8 cellular contexts compared by ENCODE assay signal in the genomic region with DNA sequence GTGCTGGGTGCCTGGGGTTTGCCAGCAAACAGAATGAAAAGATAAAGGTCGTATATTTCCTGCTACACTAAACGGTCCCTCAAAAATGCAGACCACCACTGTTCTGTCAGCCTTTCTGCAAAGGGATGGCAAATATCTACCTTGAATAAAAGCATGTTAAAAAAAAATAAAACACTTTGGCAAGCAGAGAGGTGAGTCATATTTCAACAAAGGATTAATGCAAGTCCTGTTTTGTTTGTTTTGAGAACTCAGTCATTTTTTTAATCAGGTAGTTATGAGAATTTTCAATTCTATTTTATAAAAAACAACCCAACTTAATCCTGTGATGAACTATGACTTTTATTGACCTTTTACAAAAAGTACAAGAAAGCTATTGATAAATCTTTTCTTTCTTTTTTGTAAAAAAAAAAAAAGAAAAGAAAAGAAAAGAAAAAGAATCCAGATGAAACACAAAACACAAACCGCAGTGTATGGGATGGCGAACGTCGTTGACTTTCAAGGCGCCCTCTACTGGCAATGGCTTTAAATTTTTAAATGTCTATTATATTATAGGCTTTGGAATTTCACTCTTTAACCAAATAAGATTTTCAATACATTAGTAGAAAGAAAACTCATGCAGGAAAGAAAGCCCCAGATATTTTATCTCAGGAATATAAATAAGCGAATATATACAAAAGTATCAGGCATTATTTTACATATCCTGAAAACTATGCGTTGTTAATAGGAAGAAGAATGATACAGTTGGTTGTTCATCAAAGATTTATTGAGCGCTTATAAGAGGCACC.
DNase-seq lines count a peak whose midpoint lies in the region; ATAC-seq, FAIRE-seq and TF ChIP-seq lines count a peak whose summit lies in the region.

No MANE protein-coding gene starts in this region.

- peak; percentile 48 for TF ChIP-seq CTCF in AG09319 (IDR thresholded peaks at IDR 0.05; ENCODE audit: low read depth, low read length)
- TF ChIP-seq CTCF in OCI-LY1 (IDR thresholded peaks at IDR 0.05; ENCODE audit: low read length): peak; percentile 68
- peak; percentile 48 to 78 (median 62) for TF ChIP-seq CTCF in adrenal gland (IDR thresholded peaks at IDR 0.05)

- DNase-seq in AG09319 (ENCODE audit: extremely low read depth, low read depth): no peak
- no peak for DNase-seq in GM18507 (ENCODE audit: extremely low spot score, insufficient read length, low read depth)
- peak in 6 of 7 donors; percentile 51 to 66 (median 58) for DNase-seq in adrenal gland
- DNase-seq in iPS DF 6.9 (ENCODE audit: low read depth, low spot score): peak; percentile 7
- peak; percentile 27 for DNase-seq in stimulated activated CD4-positive, alpha-beta T cell treated with anti-CD3 and anti-CD28 coated beads, Interleukin-4, amount 100 ng/mL, for 1 hour
- no peak for DNase-seq in UCSD-AML1 (lab: John Stamatoyannopoulos, UW; ENCODE audit: unreplicated experiment)

- no peak overlapping the region for H2AFZ ChIP-seq in OCI-LY1 (ENCODE audit: low read length)

- H3K9me2 ChIP-seq in OCI-LY1 (ENCODE audit: low read depth, low read length): no peaks in the 10 kb centered on the region

- no peaks in the 10 kb centered on the region for H3K79me2 ChIP-seq in OCI-LY1 (ENCODE audit: insufficient read depth, low read length)

- H3K4me3 ChIP-seq in OCI-LY1 (ENCODE audit: low read depth, low read length, poor library complexity, severe bottlenecking): no peak overlapping the region
- H3K4me3 ChIP-seq in adrenal gland: peak overlapping the region in 1 of 4 donors; percentile 18
- H3K4me3 ChIP-seq in iPS DF 6.9 (ENCODE audit: low read length): no peak overlapping the region

- H3K9ac ChIP-seq in OCI-LY1 (ENCODE audit: low read length): no peak overlapping the region

- no peak overlapping the region for H3K27ac ChIP-seq in OCI-LY1 (ENCODE audit: low read depth, low read length, poor library complexity, severe bottlenecking)
- H3K27ac ChIP-seq in adrenal gland: peak overlapping the region in 3 of 5 donors; percentile 19 to 59 (median 45)
- no peak overlapping the region for H3K27ac ChIP-seq in iPS DF 6.9 (ENCODE audit: low read length)

- H3K4me1 ChIP-seq in OCI-LY1 (ENCODE audit: insufficient read depth, low read length, severe bottlenecking) (no peaks in the 10 kb centered on the region), adrenal gland (replicated peaks in 1 of 2) (peaks cover 0 to 15% of the 10 kb centered on the region in 2 donors), iPS DF 6.9 (ENCODE audit: control insufficient read depth, insufficient read depth, low read length) (peaks cover 2% of the 10 kb centered on the region; the same call in 1 of the 2 replicates)

- intact Hi-C loops in adrenal gland (cut with DNase I): no loop called here

- no peaks in the 10 kb centered on the region for H3F3A ChIP-seq in OCI-LY1 (ENCODE audit: insufficient read depth, low read length)

- H3K36me3 ChIP-seq in OCI-LY1 (ENCODE audit: insufficient read depth, low read length) (no peaks in the 10 kb centered on the region), adrenal gland (replicated peaks in 1 of 2) (no peaks in the 10 kb centered on the region), iPS DF 6.9 (ENCODE audit: control insufficient read depth, insufficient read depth, low read length) (no peaks in the 10 kb centered on the region)

- H3K9me3 ChIP-seq in OCI-LY1 (ENCODE audit: low read length) (no peaks in the 10 kb centered on the region), adrenal gland (replicated peaks in 1 of 3) (no peaks in the 10 kb centered on the region), iPS DF 6.9 (ENCODE audit: control insufficient read depth, insufficient read depth, low read length) (no peaks in the 10 kb centered on the region)

- peak; percentile 60 for FAIRE-seq in GM18507 (lab: Jason Lieb, UNC)

- no peaks in the 10 kb centered on the region for H4K20me1 ChIP-seq in OCI-LY1 (ENCODE audit: insufficient read depth, low read length)

- TF ChIP-seq POLR2A in adrenal gland (IDR thresholded peaks at IDR 0.05): no peak

- WGBS in adrenal gland, 4 donors: 26 to 28% (median 27%) methylated on average over 10 of the region's 10 CpGs
- WGBS in iPS DF 6.9 (ENCODE audit: insufficient coverage, insufficient read length): no CpG with 5 or more reads among the region's 10 CpGs

- no peak overlapping the region for H3K4me2 ChIP-seq in OCI-LY1 (ENCODE audit: low read length)

- ATAC-seq in GM21737 (IDR thresholded peaks at IDR 0.05; ENCODE audit: unreplicated experiment): no peak

- no peaks in the 10 kb centered on the region for H3K27me3 ChIP-seq in OCI-LY1 (ENCODE audit: insufficient read depth, low read length)
- no peaks in the 10 kb centered on the region for H3K27me3 ChIP-seq in adrenal gland
- H3K27me3 ChIP-seq in iPS DF 6.9 (ENCODE audit: control insufficient read depth, insufficient read depth, low read length): no peaks in the 10 kb centered on the region

Comparison
In these comparisons a context has a peak if more than half of its experiments do, and no peak if none do; other contexts are left out.
1. DNase-seq: peak in adrenal gland (6 of 7), iPS DF 6.9 (single experiment) and stimulated activated CD4-positive, alpha-beta T cell treated with anti-CD3 and anti-CD28 coated beads, Interleukin-4, amount 100 ng/mL, for 1 hour (single experiment); none in AG09319 (single experiment), GM18507 (single experiment) and UCSD-AML1 (single experiment).
2. H3K27ac ChIP-seq: peak in adrenal gland (3 of 5); none in OCI-LY1 (single experiment) and iPS DF 6.9 (single experiment).
3. Peak in every context shown above with its lines, with median percentiles within 50 percentile points of each other: CTCF ChIP-seq.